ENCODE assay signal across 2 cellular contexts in the genomic region with DNA sequence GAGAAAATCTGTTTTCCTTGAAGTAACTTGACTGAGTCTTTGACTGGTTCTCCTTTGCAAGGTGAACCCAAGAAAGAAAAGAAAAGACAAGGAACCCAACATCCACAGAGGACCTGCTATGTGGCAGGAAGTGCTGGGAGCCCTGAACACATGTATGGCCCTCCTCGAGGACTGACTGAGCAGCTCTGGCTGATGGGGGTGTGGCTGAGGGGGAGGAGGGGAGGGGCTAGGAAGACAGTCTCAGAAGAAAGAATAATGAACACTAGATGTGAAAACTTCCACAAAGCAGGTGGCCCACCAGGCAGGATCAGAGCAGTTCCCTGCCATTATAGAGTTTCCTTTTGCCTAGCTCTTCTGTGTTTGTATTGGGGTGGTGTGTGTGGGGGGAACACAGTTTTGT.
TF ChIP-seq lines count a peak whose summit lies in the region.

No MANE protein-coding gene starts in this region.

TF ChIP-seq in GM12878, 131 proteins besides CTCF, POLR2A, EP300 and RAD21:
- TF ChIP-seq BMI1 (IDR thresholded peaks at IDR 0.05; ENCODE audit: borderline replicate concordance) (no peak), SRF (IDR thresholded peaks at IDR 0.05; ENCODE audit: low read depth in 2 of 2, low read length in 2 of 2) (no peak), ATF7 (IDR thresholded peaks at IDR 0.05; ENCODE audit: low read depth) (no peak), STAT1 (conservative IDR thresholded peaks at IDR 0.05) (no peak), NBN (IDR thresholded peaks at IDR 0.05) (no peak), WRNIP1 (IDR thresholded peaks at IDR 0.05; ENCODE audit: borderline replicate concordance, low read depth, low read length) (no peak), IRF4 (IDR thresholded peaks at IDR 0.05; ENCODE audit: low read depth, low read length) (no peak), HSF1 (IDR thresholded peaks at IDR 0.05; ENCODE audit: low read depth, low read length) (no peak), PRDM15 (CRISPR knock-in tag; IDR thresholded peaks at IDR 0.05) (no peak), ZZZ3 (IDR thresholded peaks at IDR 0.05; ENCODE audit: control insufficient read depth, insufficient read length, low read depth) (no peak), SMC3 (IDR thresholded peaks at IDR 0.05; ENCODE audit: borderline replicate concordance, low read length) (no peak), FOS (IDR thresholded peaks at IDR 0.05; ENCODE audit: borderline replicate concordance, extremely low read depth, insufficient read length) (no peak), ZNF217 (IDR thresholded peaks at IDR 0.05) (no peak), TCF7 (IDR thresholded peaks at IDR 0.05; ENCODE audit: borderline replicate concordance) (no peak), RB1 (IDR thresholded peaks at IDR 0.05; ENCODE audit: borderline replicate concordance) (no peak)
- TF ChIP-seq, protein P1, sequence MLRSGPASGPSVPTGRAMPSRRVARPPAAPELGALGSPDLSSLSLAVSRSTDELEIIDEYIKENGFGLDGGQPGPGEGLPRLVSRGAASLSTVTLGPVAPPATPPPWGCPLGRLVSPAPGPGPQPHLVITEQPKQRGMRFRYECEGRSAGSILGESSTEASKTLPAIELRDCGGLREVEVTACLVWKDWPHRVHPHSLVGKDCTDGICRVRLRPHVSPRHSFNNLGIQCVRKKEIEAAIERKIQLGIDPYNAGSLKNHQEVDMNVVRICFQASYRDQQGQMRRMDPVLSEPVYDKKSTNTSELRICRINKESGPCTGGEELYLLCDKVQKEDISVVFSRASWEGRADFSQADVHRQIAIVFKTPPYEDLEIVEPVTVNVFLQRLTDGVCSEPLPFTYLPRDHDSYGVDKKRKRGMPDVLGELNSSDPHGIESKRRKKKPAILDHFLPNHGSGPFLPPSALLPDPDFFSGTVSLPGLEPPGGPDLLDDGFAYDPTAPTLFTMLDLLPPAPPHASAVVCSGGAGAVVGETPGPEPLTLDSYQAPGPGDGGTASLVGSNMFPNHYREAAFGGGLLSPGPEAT (IDR thresholded peaks at IDR 0.05; ENCODE audit: low read depth) = no peak
- TF ChIP-seq, protein P2, sequence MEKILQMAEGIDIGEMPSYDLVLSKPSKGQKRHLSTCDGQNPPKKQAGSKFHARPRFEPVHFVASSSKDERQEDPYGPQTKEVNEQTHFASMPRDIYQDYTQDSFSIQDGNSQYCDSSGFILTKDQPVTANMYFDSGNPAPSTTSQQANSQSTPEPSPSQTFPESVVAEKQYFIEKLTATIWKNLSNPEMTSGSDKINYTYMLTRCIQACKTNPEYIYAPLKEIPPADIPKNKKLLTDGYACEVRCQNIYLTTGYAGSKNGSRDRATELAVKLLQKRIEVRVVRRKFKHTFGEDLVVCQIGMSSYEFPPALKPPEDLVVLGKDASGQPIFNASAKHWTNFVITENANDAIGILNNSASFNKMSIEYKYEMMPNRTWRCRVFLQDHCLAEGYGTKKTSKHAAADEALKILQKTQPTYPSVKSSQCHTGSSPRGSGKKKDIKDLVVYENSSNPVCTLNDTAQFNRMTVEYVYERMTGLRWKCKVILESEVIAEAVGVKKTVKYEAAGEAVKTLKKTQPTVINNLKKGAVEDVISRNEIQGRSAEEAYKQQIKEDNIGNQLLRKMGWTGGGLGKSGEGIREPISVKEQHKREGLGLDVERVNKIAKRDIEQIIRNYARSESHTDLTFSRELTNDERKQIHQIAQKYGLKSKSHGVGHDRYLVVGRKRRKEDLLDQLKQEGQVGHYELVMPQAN (conservative IDR thresholded peaks at IDR 0.05) = no peak
- TF ChIP-seq, protein P3, sequence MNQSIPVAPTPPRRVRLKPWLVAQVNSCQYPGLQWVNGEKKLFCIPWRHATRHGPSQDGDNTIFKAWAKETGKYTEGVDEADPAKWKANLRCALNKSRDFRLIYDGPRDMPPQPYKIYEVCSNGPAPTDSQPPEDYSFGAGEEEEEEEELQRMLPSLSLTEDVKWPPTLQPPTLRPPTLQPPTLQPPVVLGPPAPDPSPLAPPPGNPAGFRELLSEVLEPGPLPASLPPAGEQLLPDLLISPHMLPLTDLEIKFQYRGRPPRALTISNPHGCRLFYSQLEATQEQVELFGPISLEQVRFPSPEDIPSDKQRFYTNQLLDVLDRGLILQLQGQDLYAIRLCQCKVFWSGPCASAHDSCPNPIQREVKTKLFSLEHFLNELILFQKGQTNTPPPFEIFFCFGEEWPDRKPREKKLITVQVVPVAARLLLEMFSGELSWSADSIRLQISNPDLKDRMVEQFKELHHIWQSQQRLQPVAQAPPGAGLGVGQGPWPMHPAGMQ (IDR thresholded peaks at IDR 0.05; ENCODE audit: borderline replicate concordance) = no peak

TF ChIP-seq in SK-N-SH, 30 proteins besides CTCF, POLR2A, EP300 and RAD21:
- no peak for TF ChIP-seq RXRA (IDR thresholded peaks at IDR 0.05; ENCODE audit: borderline replicate concordance, low read depth)
- TF ChIP-seq MXI1 (IDR thresholded peaks at IDR 0.05; ENCODE audit: low read depth, low read length) = no peak
- TF ChIP-seq YY1 (IDR thresholded peaks at IDR 0.05; ENCODE audit: low read depth) = no peak
- no peak for TF ChIP-seq RFX5 (IDR thresholded peaks at IDR 0.05; ENCODE audit: low read length)
- TF ChIP-seq TCF12 (IDR thresholded peaks at IDR 0.05) = no peak
- TF ChIP-seq NFIC (IDR thresholded peaks at IDR 0.05; ENCODE audit: borderline replicate concordance) = no peak
- no peak for TF ChIP-seq EZH2phosphoT487 (IDR thresholded peaks at IDR 0.05; ENCODE audit: borderline replicate concordance, low read depth)
- no peak for TF ChIP-seq JUND (IDR thresholded peaks at IDR 0.05)
- no peak for TF ChIP-seq SIN3A (IDR thresholded peaks at IDR 0.05; ENCODE audit: borderline replicate concordance, low read depth, low read length)
- no peak for TF ChIP-seq REST (IDR thresholded peaks at IDR 0.05; ENCODE audit: low read depth, low read length)
- no peak for TF ChIP-seq GABPA (IDR thresholded peaks at IDR 0.05; ENCODE audit: low read depth)
- no peak for TF ChIP-seq ELF1 (IDR thresholded peaks at IDR 0.05)
- TF ChIP-seq NRF1 (IDR thresholded peaks at IDR 0.05; ENCODE audit: low read depth, low read length) = no peak
- no peak for TF ChIP-seq USF2 (IDR thresholded peaks at IDR 0.05; ENCODE audit: borderline replicate concordance, low read depth, low read length)
- TF ChIP-seq FOXM1 (IDR thresholded peaks at IDR 0.05; ENCODE audit: low read depth) = no peak
- no peak for TF ChIP-seq MAX (IDR thresholded peaks at IDR 0.05; ENCODE audit: low read depth)
